In the genomic region with DNA sequence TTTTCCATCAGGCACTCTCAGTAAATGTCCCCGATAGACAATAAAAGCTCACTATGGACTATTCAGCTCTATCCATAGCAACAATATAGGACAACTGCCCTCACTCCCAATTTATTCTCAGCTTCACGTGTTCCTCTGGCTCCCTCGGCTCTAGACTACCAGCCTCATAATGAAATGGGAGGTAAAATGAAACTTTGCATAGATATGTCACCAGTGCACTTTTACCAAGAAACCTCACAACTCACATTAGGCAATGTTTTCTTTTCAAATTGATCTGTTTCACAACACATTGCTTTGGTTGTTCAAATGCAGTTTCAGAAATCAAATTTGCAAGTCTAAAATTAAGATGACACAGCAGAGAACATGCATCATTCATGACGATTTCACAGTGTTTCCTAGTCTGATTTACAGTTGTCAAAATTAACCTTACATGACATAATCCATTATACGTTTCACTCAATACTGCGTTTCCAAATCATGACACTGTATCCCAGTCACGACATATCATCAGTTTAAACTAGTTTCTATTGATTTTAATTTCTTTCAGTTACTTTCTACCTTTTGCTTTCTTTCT, we compare ENCODE assay signal across 16 cellular contexts.
DNase-seq lines count a peak whose midpoint lies in the region; ATAC-seq lines count a peak whose summit lies in the region.
"Had no signal": no experiment of that assay in that cellular context is flagged by ENCODE, and none has a peak within 500 bp of the region (broad histone marks: within the 10 kb centered on the region; RNA-seq: fewer than 3 reads in every experiment).

No MANE protein-coding gene starts in this region.

- no peak overlapping the region for H3K4me3 Mint-ChIP-seq in activated naive CD8-positive, alpha-beta T cell treated with anti-CD3 and anti-CD28 coated beads, Interleukin-2, amount 50 U/mL, for 24 hours
- H3K4me3 Mint-ChIP-seq: CD14-positive monocyte, IgD-negative memory B cell had no signal

- no peaks in the 10 kb centered on the region for H3K27me3 Mint-ChIP-seq in activated naive CD8-positive, alpha-beta T cell treated with anti-CD3 and anti-CD28 coated beads, Interleukin-2, amount 50 U/mL, for 24 hours
- H3K27me3 Mint-ChIP-seq: IgD-negative memory B cell had no signal

- ATAC-seq in GM18867 (IDR thresholded peaks at IDR 0.05; ENCODE audit: unreplicated experiment), result peak; percentile 55
- ATAC-seq in activated naive CD8-positive, alpha-beta T cell treated with anti-CD3 and anti-CD28 coated beads, Interleukin-2, amount 50 U/mL, for 24 hours, result no peak

- no peaks in the 10 kb centered on the region for H3K9me3 Mint-ChIP-seq in activated naive CD8-positive, alpha-beta T cell treated with anti-CD3 and anti-CD28 coated beads, Interleukin-2, amount 50 U/mL, for 24 hours

- no peaks in the 10 kb centered on the region for H3K4me1 Mint-ChIP-seq in activated naive CD8-positive, alpha-beta T cell treated with anti-CD3 and anti-CD28 coated beads, Interleukin-2, amount 50 U/mL, for 24 hours
- H3K4me1 Mint-ChIP-seq: CD14-positive monocyte, IgD-negative memory B cell had no signal

- H3K36me3 Mint-ChIP-seq in activated naive CD8-positive, alpha-beta T cell treated with anti-CD3 and anti-CD28 coated beads, Interleukin-2, amount 50 U/mL, for 24 hours (ENCODE audit: low read depth), result no peaks in the 10 kb centered on the region
- H3K36me3 Mint-ChIP-seq: CD14-positive monocyte, IgD-negative memory B cell had no signal

- no peak overlapping the region for H3K4me3 ChIP-seq in skeletal muscle cell (ENCODE audit: low read depth, low read length)

- no peak overlapping the region for H3K27ac Mint-ChIP-seq in activated naive CD8-positive, alpha-beta T cell treated with anti-CD3 and anti-CD28 coated beads, Interleukin-2, amount 50 U/mL, for 24 hours
- H3K27ac Mint-ChIP-seq: CD14-positive monocyte, IgD-negative memory B cell had no signal

- DNase-seq in NCI-H526 (lab: John Stamatoyannopoulos, UW), result peak; percentile 78 to 79
- peak; percentile 64 for DNase-seq in fibroblast of gingiva (ENCODE audit: low read depth)
- DNase-seq in skeletal muscle cell (ENCODE audit: low read depth), result peak; percentile 8
- no peak for DNase-seq in activated naive CD8-positive, alpha-beta T cell treated with anti-CD3 and anti-CD28 coated beads, Interleukin-2, amount 50 U/mL, for 24 hours
- DNase-seq in NCI-H748 treated with DMSO at 0.1 percent for 48 hours (lab: John Stamatoyannopoulos, UW), result no peak
- DNase-seq in substantia nigra (lab: John Stamatoyannopoulos, UW), result no peak
- DNase-seq: H7, Kasumi-1, NCI-H1417, NCI-H1930, NCI-H446, NCI-H82 had no signal

- no peak overlapping the region for H3K27ac ChIP-seq in substantia nigra (ENCODE audit: low read depth, low read length, poor library complexity, severe bottlenecking)
- H3K27ac ChIP-seq: RWPE1 had no signal

Comparison
In these comparisons a context has a peak if more than half of its experiments do, and no peak if none do; other contexts are left out.
1. DNase-seq: peak in NCI-H526 (2 of 2), fibroblast of gingiva (single experiment) and skeletal muscle cell (single experiment); none in activated naive CD8-positive, alpha-beta T cell treated with anti-CD3 and anti-CD28 coated beads, Interleukin-2, amount 50 U/mL, for 24 hours (single experiment), NCI-H748 treated with DMSO at 0.1 percent for 48 hours (single experiment) and substantia nigra (0 of 49).